ENCODE assay signal across 20 cellular contexts in genomic region chr10:86992456-86992855, GRCh38. TPM values are rescaled to one million over a fixed set of nuclear protein-coding genes. Genes with fewer than 3 reads are reported as not detected.
DNase-seq lines count a peak whose midpoint lies in the region; ATAC-seq, FAIRE-seq and TF ChIP-seq lines count a peak whose summit lies in the region.
"Had no signal": no experiment of that assay in that cellular context is flagged by ENCODE, and none has a peak within 500 bp of the region (broad histone marks: within the 10 kb centered on the region; RNA-seq: fewer than 3 reads in every experiment).

No MANE protein-coding gene starts in this region.

- no peak overlapping the region for H2BK5ac ChIP-seq in neuronal stem cell (ENCODE audit: low read length)

- no peak overlapping the region for H2AFZ ChIP-seq in neuronal stem cell (ENCODE audit: low read length)
- H2AFZ ChIP-seq: GM23338 had no signal

- H3K9ac ChIP-seq in adipocyte (ENCODE audit: low read length), result no peak overlapping the region
- no peak overlapping the region for H3K9ac ChIP-seq in neuronal stem cell (ENCODE audit: low read depth, low read length, poor library complexity)

- no peak for FAIRE-seq in pancreas (lab: Jason Lieb, UNC)
- FAIRE-seq: D721Med had no signal

- intact Hi-C loops in pancreas (cut with DNase I), result no loop called here

- H4K91ac ChIP-seq in neuronal stem cell (ENCODE audit: low read depth, low read length, poor library complexity), result no peak overlapping the region

- no peak overlapping the region for H3K27ac ChIP-seq in neuronal stem cell (replicated peaks; ENCODE audit: low read length)
- H3K27ac ChIP-seq in pancreas, result no peak overlapping the region

- peak overlapping the region; percentile 74 for H3K27ac Mint-ChIP-seq in HFFc6
- H3K27ac Mint-ChIP-seq: CD4-positive, alpha-beta memory T cell; GM23338; IgD-negative memory B cell had no signal

- H3K4me2 ChIP-seq in neuronal stem cell (ENCODE audit: insufficient read depth, low read length, poor library complexity, severe bottlenecking), result no peak overlapping the region
- H3K4me2 ChIP-seq: GM23338 had no signal

- H2BK12ac ChIP-seq in neuronal stem cell (ENCODE audit: low read length), result no peak overlapping the region

- H3K4me1 Mint-ChIP-seq in HFFc6 (ENCODE audit: low read depth), result peaks cover 12% of the 10 kb centered on the region
- H3K4me1 Mint-ChIP-seq: CD4-positive, alpha-beta memory T cell; IgD-negative memory B cell had no signal

- H3K9me3 ChIP-seq in adipocyte (ENCODE audit: control insufficient read depth, low read length) (no peaks in the 10 kb centered on the region), neuronal stem cell (replicated peaks in 1 of 2; ENCODE audit: control insufficient read depth in 2 of 2, insufficient read depth in 1 of 2, low read depth in 1 of 2, low read length in 2 of 2) (no peaks in the 10 kb centered on the region), pancreas (no peaks in the 10 kb centered on the region)
- H3K9me3 ChIP-seq: BE2C, HAP-1 had no signal

- H2AK5ac ChIP-seq in neuronal stem cell (ENCODE audit: low read depth, low read length), result no peak overlapping the region

- H3K4me1 ChIP-seq in adipocyte (ENCODE audit: control insufficient read depth, insufficient read depth, low read length), result peaks cover 4% of the 10 kb centered on the region
- no peaks in the 10 kb centered on the region for H3K4me1 ChIP-seq in neuronal stem cell (ENCODE audit: control insufficient read depth in 2 of 2, insufficient read depth in 1 of 2, low read depth in 1 of 2, low read length in 2 of 2)
- no peaks in the 10 kb centered on the region for H3K4me1 ChIP-seq in pancreas
- H3K4me1 ChIP-seq: BE2C had no signal

- DNase-seq in AG10803 (ENCODE audit: low read depth), result peak; percentile 65
- peak; percentile 22 for DNase-seq in HFFc6
- peak; percentile 50 for DNase-seq in adipocyte (ENCODE audit: low read depth)
- peak; percentile 43 for DNase-seq in fibroblast of peridontal ligament (ENCODE audit: extremely low read depth)
- no peak for DNase-seq in neuronal stem cell (ENCODE audit: low spot score)
- DNase-seq in pancreas, result no peak
- DNase-seq: ACHN; BE2C; CD4-positive, alpha-beta memory T cell; DMS153; DND-41; GF-D8; KG1 had no signal

- TF ChIP-seq CTCF in AG10803 (conservative IDR thresholded peaks at IDR 0.05; ENCODE audit: low read length) (no peak), HFFc6 (IDR thresholded peaks at IDR 0.05) (no peak), pancreas (IDR thresholded peaks at IDR 0.05) (no peak)

- no peak overlapping the region for H3K4me3 ChIP-seq in AG10803 (ENCODE audit: low read length)
- H3K4me3 ChIP-seq in adipocyte (ENCODE audit: low read length), result no peak overlapping the region
- H3K4me3 ChIP-seq in neuronal stem cell (ENCODE audit: low read length in 2 of 2), result no peak overlapping the region
- no peak overlapping the region for H3K4me3 ChIP-seq in pancreas
- H3K4me3 ChIP-seq: GM23338, HAP-1 had no signal

- H3K36me3 Mint-ChIP-seq in HFFc6 (ENCODE audit: low read depth), result 0 out of 2 replicates have a peak, but pooled peaks cover 3% of the 10 kb centered on the region
- H3K36me3 Mint-ChIP-seq: CD4-positive, alpha-beta memory T cell had no signal

- no peak overlapping the region for H2BK120ac ChIP-seq in neuronal stem cell (ENCODE audit: low read depth, low read length)

- no peaks in the 10 kb centered on the region for H3K27me3 ChIP-seq in adipocyte (replicated peaks; ENCODE audit: control insufficient read depth, insufficient read depth, low read length)
- H3K27me3 ChIP-seq in neuronal stem cell (ENCODE audit: control insufficient read depth in 3 of 3, insufficient read depth in 3 of 3, low read depth in 1 of 3, low read length in 3 of 3), result no peaks in the 10 kb centered on the region
- no peaks in the 10 kb centered on the region for H3K27me3 ChIP-seq in pancreas
- H3K27me3 ChIP-seq: BE2C had no signal

- no peaks in the 10 kb centered on the region for H3K9me3 Mint-ChIP-seq in HFFc6
- H3K9me3 Mint-ChIP-seq: GM23338, IgD-negative memory B cell had no signal

- no peaks in the 10 kb centered on the region for H3K27me3 Mint-ChIP-seq in HFFc6 (ENCODE audit: insufficient read depth)

- H3K23ac ChIP-seq in neuronal stem cell (ENCODE audit: low read depth, low read length, poor library complexity), result no peak overlapping the region

- no peaks in the 10 kb centered on the region for H3K79me1 ChIP-seq in neuronal stem cell (ENCODE audit: low read depth, low read length)

- no peak overlapping the region for H3K4me3 Mint-ChIP-seq in HFFc6
- H3K4me3 Mint-ChIP-seq: CD4-positive, alpha-beta memory T cell; GM23338; IgD-negative memory B cell had no signal

- no peak overlapping the region for H3K4ac ChIP-seq in neuronal stem cell (ENCODE audit: low read length)

- no peak overlapping the region for H4K8ac ChIP-seq in neuronal stem cell (ENCODE audit: low read depth, low read length)

- ATAC-seq in pancreas, result no peak
- no peak for ATAC-seq in HG03439 (IDR thresholded peaks at IDR 0.05; ENCODE audit: unreplicated experiment)
- ATAC-seq: GM23338 had no signal

- H2BK15ac ChIP-seq in neuronal stem cell (ENCODE audit: low read length), result no peak overlapping the region

- H3K36me3 ChIP-seq in adipocyte (ENCODE audit: control insufficient read depth, insufficient read depth, low read length, severe bottlenecking) (peaks cover 18% of the 10 kb centered on the region), neuronal stem cell (replicated peaks in 1 of 2; ENCODE audit: control insufficient read depth in 2 of 2, insufficient read depth in 2 of 2, low read length in 2 of 2) (no peaks in the 10 kb centered on the region), pancreas (no peaks in the 10 kb centered on the region)
- H3K36me3 ChIP-seq: BE2C, HAP-1 had no signal

- H3K18ac ChIP-seq in neuronal stem cell (ENCODE audit: low read length), result no peak overlapping the region

- H3K14ac ChIP-seq in neuronal stem cell (ENCODE audit: low read length), result no peak overlapping the region

RNA-seq across cellular contexts. Expression of gene ADIRF, which starts 24.2 kb away (rescaled TPM):
- 100 to 1,000 TPM in 4 of 6 experiments, 10 to 100 TPM in 2; 68.5 to 169 (median 145) TPM for total RNA-seq in HFFc6 (2021; fragmentation: NEBNext Ultra II Directional; extraction: Animal tissue kit (Norgen Biotek cat#: 25700))
- polyA plus RNA-seq in neuronal stem cell (2013, experiment 1 of 2), result 0.18 TPM
- 0.29 TPM for polyA plus RNA-seq in neuronal stem cell (2013, experiment 2 of 2)
- 10 to 100 TPM in 4 of 6 donors, 1 to 10 TPM in 2; 7.0 to 16.5 (median 10.5) TPM for total RNA-seq in pancreas
- polyA plus RNA-seq in pancreas, result 100 to 1,000 TPM in 1 of 2 donors, 10 to 100 TPM in 1; 84.9 to 111 TPM
- total RNA-seq: A172; CD4-positive, alpha-beta memory T cell; GM23338 had no signal
- polyA plus RNA-seq: IgD-negative memory B cell had no signal

RNA-seq across cellular contexts. Expression of gene FAM25A, which starts 27.6 kb away (rescaled TPM):
- total RNA-seq in HFFc6 (2021; fragmentation: NEBNext Ultra II Directional; extraction: Animal tissue kit (Norgen Biotek cat#: 25700)), result not detected
- not detected for polyA plus RNA-seq in neuronal stem cell (2013, experiment 1 of 2)
- polyA plus RNA-seq in neuronal stem cell (2013, experiment 2 of 2), result not detected
- total RNA-seq in pancreas, result not detected
- 1 to 10 TPM in 1 of 2 donors, not detected in 1; 1.0 TPM for polyA plus RNA-seq in pancreas
- total RNA-seq: A172; CD4-positive, alpha-beta memory T cell; GM23338; HT-29 had no signal
- polyA plus RNA-seq: CD4-positive, alpha-beta memory T cell; GM23338; IgD-negative memory B cell had no signal

RNA-seq across cellular contexts. Expression of gene SNCG, which starts 34.1 kb away (rescaled TPM):
- 1 to 10 TPM; 2.6 to 4.5 (median 3.3) TPM for total RNA-seq in HFFc6 (2021; fragmentation: NEBNext Ultra II Directional; extraction: Animal tissue kit (Norgen Biotek cat#: 25700))
- polyA plus RNA-seq in neuronal stem cell (2013, experiment 1 of 2), result 0.21 TPM
- polyA plus RNA-seq in neuronal stem cell (2013, experiment 2 of 2), result 0.29 TPM
- 1 to 10 TPM; 1.2 to 3.0 (median 1.7) TPM for total RNA-seq in pancreas
- 10 to 100 TPM; 20.2 to 20.3 TPM for polyA plus RNA-seq in pancreas
- total RNA-seq: CD4-positive, alpha-beta memory T cell had no signal
- polyA plus RNA-seq: CD4-positive, alpha-beta memory T cell; IgD-negative memory B cell had no signal

RNA-seq across cellular contexts. Expression of gene MMRN2, which starts 35.0 kb away (rescaled TPM):
- total RNA-seq in HFFc6 (2021; fragmentation: NEBNext Ultra II Directional; extraction: Animal tissue kit (Norgen Biotek cat#: 25700)), result 1 to 10 TPM in 3 of 6 experiments, under 1 TPM in 3; 0.66 to 1.5 (median 1.2) TPM
- polyA plus RNA-seq in neuronal stem cell (2013, experiment 1 of 2), result 0.52 TPM
- 0.40 TPM for polyA plus RNA-seq in neuronal stem cell (2013, experiment 2 of 2)
- total RNA-seq in pancreas, result 1 to 10 TPM; 3.4 to 7.4 (median 5.1) TPM
- polyA plus RNA-seq in pancreas, result 1 to 10 TPM; 3.2 to 5.2 TPM
- total RNA-seq: A172 had no signal
- polyA plus RNA-seq: IgD-negative memory B cell had no signal

Comparison
In these comparisons a context has a peak if more than half of its experiments do, and no peak if none do; other contexts are left out.
1. DNase-seq: peak in AG10803 (single experiment), HFFc6 (single experiment), adipocyte (single experiment) and fibroblast of peridontal ligament (single experiment); none in neuronal stem cell (single experiment) and pancreas (0 of 6).